28 cellular contexts compared by ENCODE assay signal in genomic region chr6:151992091-151992490, GRCh38.
"Had no signal": no experiment of that assay in that cellular context is flagged by ENCODE, and none has a peak within 500 bp of the region (broad histone marks: within the 10 kb centered on the region; RNA-seq: fewer than 3 reads in every experiment).

No MANE protein-coding gene starts in this region.

- H3K9me3 ChIP-seq: breast epithelium, SJSA1 had no signal

- H3K4me1 ChIP-seq: breast epithelium, SJSA1 had no signal

- H3K4me3 ChIP-seq: breast epithelium, SJSA1 had no signal

- FAIRE-seq: RCC 7860 had no signal

- H3K27ac ChIP-seq: breast epithelium, SJSA1 had no signal

- ATAC-seq: activated CD8-positive, alpha-beta memory T cell treated with anti-CD3 and anti-CD28 coated beads, Interleukin-2, amount 10 ng/mL, durations not matched to agents 7 days and 5 days; PC-3; SK-N-SH treated with all-trans-retinoic acid at 6 μM for 48 hours had no signal

- H3K27me3 ChIP-seq: breast epithelium, SJSA1 had no signal

- DNase-seq: activated B cell treated with CpG ODN at 0.5 μM for 24 hours; activated CD4-positive, alpha-beta T cell treated with anti-CD3 and anti-CD28 coated beads for 1 hour; activated CD4-positive, alpha-beta T cell treated with anti-CD3 and anti-CD28 coated beads, Interleukin-2, amount 10 ng/mL, durations not matched to agents 24 days and 14 days; activated CD4-positive, alpha-beta T cell treated with anti-CD3 and anti-CD28 coated beads, Interleukin-2, amount 50 U/mL, for 48 hours; activated CD8-positive, alpha-beta memory T cell treated with anti-CD3 and anti-CD28 coated beads, Interleukin-2, amount 10 ng/mL, durations not matched to agents 7 days and 5 days; activated effector memory CD4-positive, alpha-beta T cell treated with Interleukin-2 at 50 U/mL for 16 hours; activated naive CD4-positive, alpha-beta T cell; activated T-cell treated with anti-CD3 and anti-CD28 coated beads, Interleukin-2, amount 50 U/mL, for 24 hours; aorta; central memory CD4-positive, alpha-beta T cell; Karpas-422; MM.1S; NCI-H1105; NCI-H1436; NCI-H1694 treated with DMSO at 0.1 percent for 48 hours; NCI-H2081 treated with DMSO at 0.1 percent for 48 hours; NCI-H345; NCI-H510A; NCI-H526 treated with DMSO at 0.1 percent for 48 hours; NCI-H82; NK-92 treated with Interleukin-12 subunit alpha and Interleukin-12 subunit beta, amount 100 ng/mL, for 24 hours; PC-3; SHP77; SW 1271 had no signal

- H3K36me3 ChIP-seq: breast epithelium, SJSA1 had no signal
